ENCODE assay signal across 12 cellular contexts in the genomic region with DNA sequence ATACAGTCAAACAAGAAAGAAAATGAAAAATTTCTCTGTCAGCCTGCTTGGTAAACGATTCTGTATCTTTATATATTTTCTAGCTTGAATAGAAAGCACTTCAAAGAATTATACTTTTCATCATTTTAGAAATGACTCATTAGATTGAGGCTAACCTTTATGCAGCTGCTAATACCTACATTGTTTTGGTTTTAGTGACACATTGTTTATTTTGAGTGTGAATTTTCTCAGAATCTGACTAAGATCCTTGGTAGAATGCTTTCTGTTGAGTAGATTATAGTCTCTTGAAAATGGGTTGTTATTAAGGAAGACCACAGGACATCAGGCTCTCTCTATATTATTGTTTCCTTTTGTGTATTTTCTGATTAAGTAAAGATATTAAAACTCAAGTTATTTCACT. TPM values are rescaled to one million over a fixed set of nuclear protein-coding genes. Genes with fewer than 3 reads are reported as not detected.
DNase-seq lines count a peak whose midpoint lies in the region; ATAC-seq, FAIRE-seq and TF ChIP-seq lines count a peak whose summit lies in the region.
"Had no signal": no experiment of that assay in that cellular context is flagged by ENCODE, and none has a peak within 500 bp of the region (broad histone marks: within the 10 kb centered on the region; RNA-seq: fewer than 3 reads in every experiment).

Gene PMCH, minus strand, starts transcription at position 45 of the 400 bp plus-strand sequence. CDS start 63 bp downstream, outside the sequence.

- no peaks in the 10 kb centered on the region for H4K20me1 ChIP-seq in astrocyte (ENCODE audit: insufficient read depth, low read length)
- H4K20me1 ChIP-seq: BLaER1 had no signal

- H3K4me3 Mint-ChIP-seq in astrocyte (ENCODE audit: unreplicated experiment), result no peak within 1 kb of the TSS
- no peak within 1 kb of the TSS for H3K4me3 Mint-ChIP-seq in CD14-positive monocyte
- H3K4me3 Mint-ChIP-seq: natural killer cell had no signal

- H3K27me3 ChIP-seq in AG04450 (ENCODE audit: control insufficient read depth, insufficient read depth, low read length) (no peaks in the 10 kb centered on the region), astrocyte (ENCODE audit: insufficient read depth, low read length) (no peaks in the 10 kb centered on the region)
- H3K27me3 ChIP-seq: BLaER1 had no signal

- no peaks in the 10 kb centered on the region for H3K4me1 ChIP-seq in astrocyte (ENCODE audit: insufficient read depth, low read length)
- H3K4me1 ChIP-seq: BLaER1 had no signal

- no peak within 1 kb of the TSS for H3K4me3 ChIP-seq in AG04450 (ENCODE audit: low read depth, low read length)
- H3K4me3 ChIP-seq in astrocyte (ENCODE audit: insufficient read depth, low read depth, low read length), result no peak within 1 kb of the TSS
- H3K4me3 ChIP-seq: BLaER1 had no signal

- POLR2A ChIA-PET in AG04450 (lab: Yijun Ruan, JAX), result no interaction called here

- no peaks in the 10 kb centered on the region for H3K4me1 Mint-ChIP-seq in astrocyte (ENCODE audit: low read depth, unreplicated experiment)
- no peaks in the 10 kb centered on the region for H3K4me1 Mint-ChIP-seq in CD14-positive monocyte
- H3K4me1 Mint-ChIP-seq: natural killer cell had no signal

- CTCF ChIA-PET in AG04450 (lab: Charles Lee), result no interaction called here

- no peak within 1 kb of the TSS for H3K4me2 ChIP-seq in astrocyte (ENCODE audit: low read length)
- H3K4me2 ChIP-seq: BLaER1 had no signal

- no peaks in the 10 kb centered on the region for H3K36me3 ChIP-seq in astrocyte (ENCODE audit: insufficient read depth, low read length)
- H3K36me3 ChIP-seq: BLaER1 had no signal

- H3K9me3 Mint-ChIP-seq in astrocyte (ENCODE audit: unreplicated experiment) (no peaks in the 10 kb centered on the region), CD14-positive monocyte (no peaks in the 10 kb centered on the region)
- H3K9me3 Mint-ChIP-seq: natural killer cell had no signal

- ATAC-seq in HG03064 (IDR thresholded peaks at IDR 0.05; ENCODE audit: low read depth, unreplicated experiment), result peak; percentile 93
- ATAC-seq in left ventricle myocardium superior, result no peak
- ATAC-seq: natural killer cell had no signal

- no peaks in the 10 kb centered on the region for H3K9me3 ChIP-seq in AG04450 (ENCODE audit: control insufficient read depth, insufficient read depth, low read length)
- H3K9me3 ChIP-seq in astrocyte (ENCODE audit: insufficient read depth, low read depth, low read length), result no peaks in the 10 kb centered on the region
- H3K9me3 ChIP-seq: BLaER1 had no signal

- FAIRE-seq in GM19239 (lab: Jason Lieb, UNC) (peak; percentile 11), astrocyte (lab: Jason Lieb, UNC) (no peak)

- H2AFZ ChIP-seq in astrocyte (ENCODE audit: low read depth, low read length), result no peak within 1 kb of the TSS

- no peak within 1 kb of the TSS for H3K9ac ChIP-seq in astrocyte (ENCODE audit: low read length)
- H3K9ac ChIP-seq: BLaER1 had no signal

- H3K79me2 ChIP-seq in astrocyte (ENCODE audit: insufficient read depth, low read length), result no peaks in the 10 kb centered on the region

- H3K27ac ChIP-seq in AG04450 (ENCODE audit: low read depth, low read length) (no peak within 1 kb of the TSS), astrocyte (ENCODE audit: low read depth, low read length) (no peak within 1 kb of the TSS)
- H3K27ac ChIP-seq: BLaER1 had no signal

- DNase-seq in AG04450 (ENCODE audit: low read depth, low spot score) (peak; percentile 21), GM19239 (ENCODE audit: insufficient read length, low spot score) (no peak), astrocyte (ENCODE audit: low read depth) (peak; percentile 66), left ventricle myocardium superior (no peak), NOMO-1 treated with DMSO at 0.1 percent for 48 hours (lab: John Stamatoyannopoulos, UW; ENCODE audit: unreplicated experiment) (no peak), middle frontal gyrus (ENCODE audit: extremely low spot score, low spot score) (no peak), CD14-positive monocyte (ENCODE audit: low spot score) (no peak)
- DNase-seq: activated CD4-positive, alpha-beta T cell treated with anti-CD3 and anti-CD28 coated beads for 48 hours; natural killer cell; NCI-H524 treated with DMSO at 0.1 percent for 48 hours had no signal

- no peaks in the 10 kb centered on the region for H3K36me3 Mint-ChIP-seq in astrocyte (ENCODE audit: low read depth, unreplicated experiment)
- peaks cover 25 to 34% of the 10 kb centered on the region in 2 donors for H3K36me3 Mint-ChIP-seq in CD14-positive monocyte
- H3K36me3 Mint-ChIP-seq: natural killer cell had no signal

- intact Hi-C loops in left ventricle myocardium superior (cut with micrococcal nuclease) (no loop called here), CD14-positive monocyte (cut with micrococcal nuclease) (no loop called here)

- H3K27ac Mint-ChIP-seq in astrocyte (ENCODE audit: unreplicated experiment) (no peak within 1 kb of the TSS), CD14-positive monocyte (no peak within 1 kb of the TSS)
- H3K27ac Mint-ChIP-seq: natural killer cell had no signal

- no peaks in the 10 kb centered on the region for H3K27me3 Mint-ChIP-seq in astrocyte (ENCODE audit: low read depth, unreplicated experiment)
- H3K27me3 Mint-ChIP-seq in CD14-positive monocyte (ENCODE audit: low read depth in 3 of 3), result no peaks in the 10 kb centered on the region

- TF ChIP-seq CTCF in AG04450 (IDR thresholded peaks at IDR 0.05; ENCODE audit: low read depth, low read length) (no peak), astrocyte (IDR thresholded peaks at IDR 0.05; ENCODE audit: insufficient read depth, low read depth, low read length) (no peak), CD14-positive monocyte (IDR thresholded peaks at IDR 0.05) (no peak)

RNA-seq across cellular contexts. Expression of gene PMCH, which starts in this region (rescaled TPM):
- not detected in 2 replicates for polyA plus RNA-seq in AG04450 (2011; rRNA removed)
- not detected in 2 replicates for polyA minus RNA-seq in AG04450 (2011; rRNA and poly(A)+ RNA removed)
- not detected in 2 replicates for total RNA-seq in astrocyte
- total RNA-seq in left ventricle myocardium superior, result not detected
- not detected for polyA plus RNA-seq in CD14-positive monocyte
- total RNA-seq: natural killer cell had no signal

Comparison
In these comparisons a context has a peak if more than half of its experiments do, and no peak if none do; other contexts are left out.
1. Peak in DNase-seq in AG04450; RNA of the gene not detected or under 1 TPM.
2. Peak in DNase-seq in astrocyte; RNA of the gene not detected or under 1 TPM.